ENCODE assay signal across 17 cellular contexts in genomic region chr9:129595323-129595741, GRCh38. TPM values are rescaled to one million over a fixed set of nuclear protein-coding genes. Genes with fewer than 3 reads are reported as not detected.
DNase-seq lines count a peak whose midpoint lies in the region; ATAC-seq and TF ChIP-seq lines count a peak whose summit lies in the region.
"Had no signal": no experiment of that assay in that cellular context is flagged by ENCODE, and none has a peak within 500 bp of the region (broad histone marks: within the 10 kb centered on the region; RNA-seq: fewer than 3 reads in every experiment).

No MANE protein-coding gene starts in this region.

- no peak for ATAC-seq in T-helper 17 cell
- ATAC-seq: CD8-positive, alpha-beta T cell; lower lobe of right lung had no signal

- no peaks in the 10 kb centered on the region for H3K9me3 ChIP-seq in T-helper 17 cell (ENCODE audit: control insufficient read depth, low read length, poor library complexity, severe bottlenecking)
- H3K9me3 ChIP-seq: lower lobe of right lung, SJCRH30, thoracic aorta had no signal

- H3K36me3 Mint-ChIP-seq in T-helper 17 cell (ENCODE audit: low read depth) = no peaks in the 10 kb centered on the region
- H3K36me3 Mint-ChIP-seq: CD8-positive, alpha-beta T cell had no signal

- peaks cover 4% of the 10 kb centered on the region for H3K27me3 Mint-ChIP-seq in T-helper 17 cell

- peak overlapping the region; percentile 47 for H3K27ac Mint-ChIP-seq in T-helper 17 cell
- H3K27ac Mint-ChIP-seq: activated naive CD4-positive, alpha-beta T cell treated with anti-CD3 and anti-CD28 coated beads for 36 hours; CD8-positive, alpha-beta T cell had no signal

- no peak overlapping the region for H3K4me3 Mint-ChIP-seq in T-helper 17 cell
- H3K4me3 Mint-ChIP-seq: activated naive CD4-positive, alpha-beta T cell treated with anti-CD3 and anti-CD28 coated beads for 36 hours had no signal

- peak; percentile 68 for DNase-seq in EL
- DNase-seq in T-helper 17 cell = no peak
- DNase-seq in left kidney (ENCODE audit: low read depth, low spot score) = peak; percentile 63
- no peak for DNase-seq in activated CD8-positive, alpha-beta memory T cell treated with anti-CD3 and anti-CD28 coated beads, Interleukin-2, amount 50 U/mL, for 4 hours
- DNase-seq in SHP77 (lab: John Stamatoyannopoulos, UW) = no peak
- DNase-seq in SW 1271 (lab: John Stamatoyannopoulos, UW) = no peak
- no peak for DNase-seq in activated CD4-positive, alpha-beta T cell treated with anti-CD3 and anti-CD28 coated beads for 1 hour
- DNase-seq: activated naive CD4-positive, alpha-beta T cell treated with anti-CD3 and anti-CD28 coated beads for 36 hours; CD8-positive, alpha-beta T cell; effector CD4-positive, alpha-beta T cell; head of caudate nucleus; lower lobe of right lung had no signal

- H3K4me1 Mint-ChIP-seq in T-helper 17 cell = peaks cover 30% of the 10 kb centered on the region

- H3K27ac ChIP-seq in 22Rv1 = peak overlapping the region; percentile 88
- H3K27ac ChIP-seq: KMS-11, lower lobe of right lung, SJCRH30 had no signal

- no peak for TF ChIP-seq CTCF in 22Rv1 (IDR thresholded peaks at IDR 0.05)

RNA-seq across cellular contexts. Expression of gene C9orf50, which starts 25.6 kb away (rescaled TPM):
- total RNA-seq in T-helper 17 cell = not detected
- total RNA-seq: activated naive CD4-positive, alpha-beta T cell treated with anti-CD3 and anti-CD28 coated beads for 36 hours; lower lobe of right lung; pulmonary artery endothelial cell; SJCRH30; thoracic aorta had no signal

RNA-seq across cellular contexts. Expression of gene NTMT1, which starts 30.6 kb away (rescaled TPM):
- 10 to 100 TPM; 27.0 to 27.8 TPM for total RNA-seq in T-helper 17 cell

RNA-seq across cellular contexts. Expression of gene ASB6, which starts 46.6 kb away (rescaled TPM):
- total RNA-seq in T-helper 17 cell = 10 to 100 TPM; 21.9 to 28.7 TPM

Comparison
In these comparisons a context has a peak if more than half of its experiments do, and no peak if none do; other contexts are left out.
1. DNase-seq: peak in EL (single experiment) and left kidney (single experiment); none in T-helper 17 cell (0 of 3), activated CD8-positive, alpha-beta memory T cell treated with anti-CD3 and anti-CD28 coated beads, Interleukin-2, amount 50 U/mL, for 4 hours (single experiment), SHP77 (0 of 2), SW 1271 (0 of 2) and activated CD4-positive, alpha-beta T cell treated with anti-CD3 and anti-CD28 coated beads for 1 hour (single experiment).